1 cellular context compared by ENCODE assay signal in genomic region chr15:55969582-55969981, GRCh38.
TF ChIP-seq lines count a peak whose summit lies in the region.

No MANE protein-coding gene starts in this region.

TF ChIP-seq in A549, 52 proteins besides CTCF, POLR2A, EP300 and RAD21 (continued from another document):
- TF ChIP-seq REST (IDR thresholded peaks at IDR 0.05) = no peak
- TF ChIP-seq ESRRA (IDR thresholded peaks at IDR 0.05; ENCODE audit: borderline replicate concordance, low read length) = no peak
- TF ChIP-seq SREBF2 (IDR thresholded peaks at IDR 0.05) = no peak
- TF ChIP-seq POLR2AphosphoS2 (conservative IDR thresholded peaks at IDR 0.05; ENCODE audit: low read length) = no peak
